Comparison of ENCODE assay signal across 15 cellular contexts in the genomic region with DNA sequence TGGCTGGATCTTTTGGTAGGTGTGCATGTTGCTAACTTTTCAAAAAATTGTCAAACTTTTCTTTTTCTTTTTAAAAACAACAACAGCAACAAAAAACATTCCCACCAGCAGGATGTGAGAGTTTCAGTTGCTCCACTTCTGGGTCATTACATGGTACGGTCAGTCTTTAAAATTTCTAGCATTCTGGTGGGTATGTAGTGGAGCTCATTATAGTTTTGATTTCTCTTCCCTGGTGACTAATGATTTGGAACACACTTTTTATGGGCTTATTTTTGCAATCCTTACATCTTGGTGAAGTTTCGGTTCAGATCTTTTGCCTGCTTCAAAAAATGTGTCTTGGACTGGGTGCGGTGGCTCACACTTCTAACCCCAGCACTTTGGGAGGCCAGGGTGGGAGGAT. TPM values are rescaled to one million over a fixed set of nuclear protein-coding genes. Genes with fewer than 3 reads are reported as not detected.
DNase-seq lines count a peak whose midpoint lies in the region; ATAC-seq and TF ChIP-seq lines count a peak whose summit lies in the region.
"Had no signal": no experiment of that assay in that cellular context is flagged by ENCODE, and none has a peak within 500 bp of the region (broad histone marks: within the 10 kb centered on the region; RNA-seq: fewer than 3 reads in every experiment).

No MANE protein-coding gene starts in this region.

- no peaks in the 10 kb centered on the region for H3K36me3 ChIP-seq in stomach

- 93 to 99% (median 98%) methylated on average over 3 of the region's 3 CpGs for WGBS in stomach, 5 donors

- no peak overlapping the region for H3K4me3 ChIP-seq in stomach
- H3K4me3 ChIP-seq: BLaER1 treated with 17β-estradiol and CSF1 and Interleukin-3, amounts not matched to agents 10 nM and 100 nM; GM12878; GM23338 had no signal

- H3K4me1 ChIP-seq in stomach, result no peaks in the 10 kb centered on the region

- TF ChIP-seq POLR2A in stomach (IDR thresholded peaks at IDR 0.05), result no peak

- H3K27ac ChIP-seq in RWPE1 (peak overlapping the region; percentile 15), stomach (no peak overlapping the region)
- H3K27ac ChIP-seq: 22Rv1 had no signal

- intact Hi-C loops in stomach (cut with DNase I; ENCODE audit: low total_unique reads), result no loop called here

- POLR2A ChIA-PET in RWPE1 (lab: Yijun Ruan, JAX; ENCODE audit: low non-redundant PET), result no interaction called here

- peaks cover 32% of the 10 kb centered on the region for H3K4me1 Mint-ChIP-seq in activated CD8-positive, alpha-beta memory T cell treated with anti-CD3 and anti-CD28 coated beads, Interleukin-2, amount 10 ng/mL, durations not matched to agents 7 days and 5 days
- H3K4me1 Mint-ChIP-seq in mesothelial cell of epicardium, result peaks cover 15% of the 10 kb centered on the region

- peaks cover 54% of the 10 kb centered on the region for H3K36me3 Mint-ChIP-seq in activated CD8-positive, alpha-beta memory T cell treated with anti-CD3 and anti-CD28 coated beads, Interleukin-2, amount 10 ng/mL, durations not matched to agents 7 days and 5 days
- H3K36me3 Mint-ChIP-seq in mesothelial cell of epicardium, result peaks cover 37% of the 10 kb centered on the region

- peaks cover 0 to 14% (median 4%) of the 10 kb centered on the region in 4 donors for H3K9me3 ChIP-seq in stomach

- peak overlapping the region; percentile 0 for H3K27ac Mint-ChIP-seq in activated CD8-positive, alpha-beta memory T cell treated with anti-CD3 and anti-CD28 coated beads, Interleukin-2, amount 10 ng/mL, durations not matched to agents 7 days and 5 days
- peak overlapping the region; percentile 21 for H3K27ac Mint-ChIP-seq in mesothelial cell of epicardium
- H3K27ac Mint-ChIP-seq: CD4-positive, CD25-positive, alpha-beta regulatory T cell; GM23338 had no signal

- ATAC-seq in activated CD8-positive, alpha-beta memory T cell treated with anti-CD3 and anti-CD28 coated beads, Interleukin-2, amount 10 ng/mL, durations not matched to agents 7 days and 5 days, result no peak
- ATAC-seq: GM12878, GM23338 had no signal

- no peak for TF ChIP-seq EP300 in stomach (IDR thresholded peaks at IDR 0.05)

- TF ChIP-seq CTCF in RWPE1 (conservative IDR thresholded peaks at IDR 0.05; ENCODE audit: low read depth), result no peak
- no peak for TF ChIP-seq CTCF in mesothelial cell of epicardium (IDR thresholded peaks at IDR 0.05; ENCODE audit: unreplicated experiment)
- TF ChIP-seq CTCF in stomach (IDR thresholded peaks at IDR 0.05), result no peak

- CTCF ChIA-PET in activated CD8-positive, alpha-beta memory T cell treated with anti-CD3 and anti-CD28 coated beads, Interleukin-2, amount 10 ng/mL, durations not matched to agents 7 days and 5 days (lab: Charles Lee), result interaction anchor here (1.4 kb wide), 1 partner anchor 18 kb away, joined by 5 read pairs; no protein-coding TSS in a partner anchor
- CTCF ChIA-PET in RWPE1 (lab: Yijun Ruan, JAX), result interaction anchor here (0.9 kb wide), 1 partner anchor 83 kb away, joined by 5 read pairs; no protein-coding TSS in a partner anchor

- H3K4me3 Mint-ChIP-seq in activated CD8-positive, alpha-beta memory T cell treated with anti-CD3 and anti-CD28 coated beads, Interleukin-2, amount 10 ng/mL, durations not matched to agents 7 days and 5 days, result no peak overlapping the region
- no peak overlapping the region for H3K4me3 Mint-ChIP-seq in mesothelial cell of epicardium
- H3K4me3 Mint-ChIP-seq: CD4-positive, CD25-positive, alpha-beta regulatory T cell; GM23338; IgD-negative memory B cell had no signal

- no peaks in the 10 kb centered on the region for H3K27me3 ChIP-seq in stomach
- H3K27me3 ChIP-seq: BLaER1 treated with 17β-estradiol and CSF1 and Interleukin-3, amounts not matched to agents 10 nM and 100 nM had no signal

- DNase-seq in activated CD8-positive, alpha-beta memory T cell treated with anti-CD3 and anti-CD28 coated beads, Interleukin-2, amount 10 ng/mL, durations not matched to agents 7 days and 5 days, result no peak
- DNase-seq in activated CD8-positive, alpha-beta memory T cell treated with anti-CD3 and anti-CD28 coated beads, Interleukin-2, amount 50 U/mL, for 48 hours, result no peak
- DNase-seq in RWPE1 (ENCODE audit: low spot score) (no peak), mesothelial cell of epicardium (ENCODE audit: low spot score in 2 of 2, unreplicated experiment in 2 of 2) (no peak), anterior cingulate cortex (lab: John Stamatoyannopoulos, UW) (no peak), kidney glomerular epithelial cell (lab: John Stamatoyannopoulos, UW) (no peak), stomach (no peak)
- DNase-seq: CD4-positive, CD25-positive, alpha-beta regulatory T cell; DMS53; H7 had no signal

- peaks cover 10% of the 10 kb centered on the region for H3K9me3 Mint-ChIP-seq in activated CD8-positive, alpha-beta memory T cell treated with anti-CD3 and anti-CD28 coated beads, Interleukin-2, amount 10 ng/mL, durations not matched to agents 7 days and 5 days (ENCODE audit: low read depth)
- peaks cover 12% of the 10 kb centered on the region for H3K9me3 Mint-ChIP-seq in mesothelial cell of epicardium

- H3K27me3 Mint-ChIP-seq in activated CD8-positive, alpha-beta memory T cell treated with anti-CD3 and anti-CD28 coated beads, Interleukin-2, amount 10 ng/mL, durations not matched to agents 7 days and 5 days, result no peaks in the 10 kb centered on the region
- no peaks in the 10 kb centered on the region for H3K27me3 Mint-ChIP-seq in mesothelial cell of epicardium (ENCODE audit: low read depth)
- H3K27me3 Mint-ChIP-seq: CD4-positive, CD25-positive, alpha-beta regulatory T cell; IgD-negative memory B cell had no signal

RNA-seq across cellular contexts. Expression of gene ATP1B3, which starts 19.3 kb away (rescaled TPM):
- 100 to 1,000 TPM in 1 of 2 experiments, 10 to 100 TPM in 1; 94.9 to 135 TPM for total RNA-seq in activated CD8-positive, alpha-beta memory T cell treated with anti-CD3 and anti-CD28 coated beads, Interleukin-2, amount 10 ng/mL, durations not matched to agents 7 days and 5 days
- total RNA-seq in mesothelial cell of epicardium (139 to 154 TPM (median 149 TPM) in 3 replicates), stomach (10 to 100 TPM; 19.6 to 98.2 (median 58.9) TPM)
- polyA plus RNA-seq in stomach, result 100 to 1,000 TPM in 1 of 3 donors, 10 to 100 TPM in 2; 19.7 to 122 (median 36.0) TPM
